ENCODE assay signal across 2 cellular contexts in the genomic region with DNA sequence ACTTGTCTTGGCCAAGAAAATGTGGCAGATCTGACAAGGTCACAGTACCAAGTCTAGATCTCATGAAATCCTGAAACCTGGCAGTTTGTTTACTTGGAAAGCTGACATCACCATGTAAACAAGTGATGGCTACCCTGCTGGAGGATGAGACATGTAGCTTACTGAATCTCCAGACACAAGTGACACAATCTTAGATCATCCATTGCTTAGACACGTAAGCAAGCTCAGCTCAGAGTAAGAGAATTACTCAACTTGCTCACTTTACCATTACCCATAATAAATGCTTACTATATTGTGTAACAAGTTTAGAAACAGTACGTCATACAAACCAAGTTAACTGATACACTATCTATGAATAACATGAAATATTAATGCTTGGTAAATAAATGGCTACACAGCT.
TF ChIP-seq lines count a peak whose summit lies in the region.

No MANE protein-coding gene starts in this region.

TF ChIP-seq in A549, 52 proteins besides CTCF, POLR2A, EP300 and RAD21 (continued from another document and continues in another):
- TF ChIP-seq, protein P1, sequence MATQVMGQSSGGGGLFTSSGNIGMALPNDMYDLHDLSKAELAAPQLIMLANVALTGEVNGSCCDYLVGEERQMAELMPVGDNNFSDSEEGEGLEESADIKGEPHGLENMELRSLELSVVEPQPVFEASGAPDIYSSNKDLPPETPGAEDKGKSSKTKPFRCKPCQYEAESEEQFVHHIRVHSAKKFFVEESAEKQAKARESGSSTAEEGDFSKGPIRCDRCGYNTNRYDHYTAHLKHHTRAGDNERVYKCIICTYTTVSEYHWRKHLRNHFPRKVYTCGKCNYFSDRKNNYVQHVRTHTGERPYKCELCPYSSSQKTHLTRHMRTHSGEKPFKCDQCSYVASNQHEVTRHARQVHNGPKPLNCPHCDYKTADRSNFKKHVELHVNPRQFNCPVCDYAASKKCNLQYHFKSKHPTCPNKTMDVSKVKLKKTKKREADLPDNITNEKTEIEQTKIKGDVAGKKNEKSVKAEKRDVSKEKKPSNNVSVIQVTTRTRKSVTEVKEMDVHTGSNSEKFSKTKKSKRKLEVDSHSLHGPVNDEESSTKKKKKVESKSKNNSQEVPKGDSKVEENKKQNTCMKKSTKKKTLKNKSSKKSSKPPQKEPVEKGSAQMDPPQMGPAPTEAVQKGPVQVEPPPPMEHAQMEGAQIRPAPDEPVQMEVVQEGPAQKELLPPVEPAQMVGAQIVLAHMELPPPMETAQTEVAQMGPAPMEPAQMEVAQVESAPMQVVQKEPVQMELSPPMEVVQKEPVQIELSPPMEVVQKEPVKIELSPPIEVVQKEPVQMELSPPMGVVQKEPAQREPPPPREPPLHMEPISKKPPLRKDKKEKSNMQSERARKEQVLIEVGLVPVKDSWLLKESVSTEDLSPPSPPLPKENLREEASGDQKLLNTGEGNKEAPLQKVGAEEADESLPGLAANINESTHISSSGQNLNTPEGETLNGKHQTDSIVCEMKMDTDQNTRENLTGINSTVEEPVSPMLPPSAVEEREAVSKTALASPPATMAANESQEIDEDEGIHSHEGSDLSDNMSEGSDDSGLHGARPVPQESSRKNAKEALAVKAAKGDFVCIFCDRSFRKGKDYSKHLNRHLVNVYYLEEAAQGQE (IDR thresholded peaks at IDR 0.05), result no peak
- TF ChIP-seq, protein P2, sequence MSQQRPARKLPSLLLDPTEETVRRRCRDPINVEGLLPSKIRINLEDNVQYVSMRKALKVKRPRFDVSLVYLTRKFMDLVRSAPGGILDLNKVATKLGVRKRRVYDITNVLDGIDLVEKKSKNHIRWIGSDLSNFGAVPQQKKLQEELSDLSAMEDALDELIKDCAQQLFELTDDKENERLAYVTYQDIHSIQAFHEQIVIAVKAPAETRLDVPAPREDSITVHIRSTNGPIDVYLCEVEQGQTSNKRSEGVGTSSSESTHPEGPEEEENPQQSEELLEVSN (IDR thresholded peaks at IDR 0.05; ENCODE audit: borderline replicate concordance, low read depth), result no peak
- TF ChIP-seq, protein P3, sequence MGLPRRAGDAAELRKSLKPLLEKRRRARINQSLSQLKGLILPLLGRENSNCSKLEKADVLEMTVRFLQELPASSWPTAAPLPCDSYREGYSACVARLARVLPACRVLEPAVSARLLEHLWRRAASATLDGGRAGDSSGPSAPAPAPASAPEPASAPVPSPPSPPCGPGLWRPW (IDR thresholded peaks at IDR 0.05), result peak; percentile 78
- TF ChIP-seq RFX5 (IDR thresholded peaks at IDR 0.05), result peak; percentile 69
- TF ChIP-seq TP53 (CRISPR knock-in tag; IDR thresholded peaks at IDR 0.05), result no peak
- TF ChIP-seq SMC3 (IDR thresholded peaks at IDR 0.05), result no peak; the same call in 2 of the 3 replicates
- TF ChIP-seq FOSB (CRISPR knock-in tag; IDR thresholded peaks at IDR 0.05), result no peak
- no peak for TF ChIP-seq TFCP2L1 (CRISPR knock-in tag; IDR thresholded peaks at IDR 0.05)
- TF ChIP-seq KDM1A (IDR thresholded peaks at IDR 0.05; ENCODE audit: low read depth), result no peak
- TF ChIP-seq, protein P4, sequence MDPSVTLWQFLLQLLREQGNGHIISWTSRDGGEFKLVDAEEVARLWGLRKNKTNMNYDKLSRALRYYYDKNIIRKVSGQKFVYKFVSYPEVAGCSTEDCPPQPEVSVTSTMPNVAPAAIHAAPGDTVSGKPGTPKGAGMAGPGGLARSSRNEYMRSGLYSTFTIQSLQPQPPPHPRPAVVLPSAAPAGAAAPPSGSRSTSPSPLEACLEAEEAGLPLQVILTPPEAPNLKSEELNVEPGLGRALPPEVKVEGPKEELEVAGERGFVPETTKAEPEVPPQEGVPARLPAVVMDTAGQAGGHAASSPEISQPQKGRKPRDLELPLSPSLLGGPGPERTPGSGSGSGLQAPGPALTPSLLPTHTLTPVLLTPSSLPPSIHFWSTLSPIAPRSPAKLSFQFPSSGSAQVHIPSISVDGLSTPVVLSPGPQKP (IDR thresholded peaks at IDR 0.05; ENCODE audit: low read depth, low read length), result no peak
- TF ChIP-seq NR3C1 (IDR thresholded peaks at IDR 0.05), result no peak
- TF ChIP-seq CEBPB (IDR thresholded peaks at IDR 0.05), result peak; percentile 91 to 93
- TF ChIP-seq CBX8 (IDR thresholded peaks at IDR 0.05), result no peak
- TF ChIP-seq JUN (IDR thresholded peaks at IDR 0.05), result peak; percentile 46 to 79; a peak in 3 of 5 replicates
- no peak for TF ChIP-seq ZNF302 (CRISPR knock-in tag; IDR thresholded peaks at IDR 0.05)
- no peak for TF ChIP-seq KDM5A (IDR thresholded peaks at IDR 0.05)
- TF ChIP-seq, protein P5, sequence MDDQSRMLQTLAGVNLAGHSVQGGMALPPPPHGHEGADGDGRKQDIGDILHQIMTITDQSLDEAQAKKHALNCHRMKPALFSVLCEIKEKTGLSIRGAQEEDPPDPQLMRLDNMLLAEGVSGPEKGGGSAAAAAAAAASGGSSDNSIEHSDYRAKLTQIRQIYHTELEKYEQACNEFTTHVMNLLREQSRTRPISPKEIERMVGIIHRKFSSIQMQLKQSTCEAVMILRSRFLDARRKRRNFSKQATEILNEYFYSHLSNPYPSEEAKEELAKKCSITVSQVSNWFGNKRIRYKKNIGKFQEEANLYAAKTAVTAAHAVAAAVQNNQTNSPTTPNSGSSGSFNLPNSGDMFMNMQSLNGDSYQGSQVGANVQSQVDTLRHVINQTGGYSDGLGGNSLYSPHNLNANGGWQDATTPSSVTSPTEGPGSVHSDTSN (IDR thresholded peaks at IDR 0.05), result no peak
- no peak for TF ChIP-seq HOXA7 (CRISPR knock-in tag; IDR thresholded peaks at IDR 0.05)
- TF ChIP-seq, protein P6, sequence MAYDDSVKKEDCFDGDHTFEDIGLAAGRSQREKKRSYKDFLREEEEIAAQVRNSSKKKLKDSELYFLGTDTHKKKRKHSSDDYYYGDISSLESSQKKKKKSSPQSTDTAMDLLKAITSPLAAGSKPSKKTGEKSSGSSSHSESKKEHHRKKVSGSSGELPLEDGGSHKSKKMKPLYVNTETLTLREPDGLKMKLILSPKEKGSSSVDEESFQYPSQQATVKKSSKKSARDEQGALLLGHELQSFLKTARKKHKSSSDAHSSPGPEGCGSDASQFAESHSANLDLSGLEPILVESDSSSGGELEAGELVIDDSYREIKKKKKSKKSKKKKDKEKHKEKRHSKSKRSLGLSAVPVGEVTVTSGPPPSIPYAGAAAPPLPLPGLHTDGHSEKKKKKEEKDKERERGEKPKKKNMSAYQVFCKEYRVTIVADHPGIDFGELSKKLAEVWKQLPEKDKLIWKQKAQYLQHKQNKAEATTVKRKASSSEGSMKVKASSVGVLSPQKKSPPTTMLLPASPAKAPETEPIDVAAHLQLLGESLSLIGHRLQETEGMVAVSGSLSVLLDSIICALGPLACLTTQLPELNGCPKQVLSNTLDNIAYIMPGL (CRISPR knock-in tag; IDR thresholded peaks at IDR 0.05; ENCODE audit: borderline replicate concordance), result no peak
- no peak for TF ChIP-seq CHD2 (IDR thresholded peaks at IDR 0.05; ENCODE audit: low read length, partially characterized antibody)
- no peak for TF ChIP-seq RNF2 (IDR thresholded peaks at IDR 0.05; ENCODE audit: borderline replicate concordance, low read depth)
- TF ChIP-seq HOXB5 (CRISPR knock-in tag; IDR thresholded peaks at IDR 0.05), result 0 out of 2 replicates have a peak, but pooled peaks have one; percentile 17
- no peak for TF ChIP-seq SREBF2 (IDR thresholded peaks at IDR 0.05)

TF ChIP-seq in HEK293, 187 proteins besides CTCF, POLR2A, EP300 and RAD21 (continued from another document and continues in another):
- TF ChIP-seq, protein P7, sequence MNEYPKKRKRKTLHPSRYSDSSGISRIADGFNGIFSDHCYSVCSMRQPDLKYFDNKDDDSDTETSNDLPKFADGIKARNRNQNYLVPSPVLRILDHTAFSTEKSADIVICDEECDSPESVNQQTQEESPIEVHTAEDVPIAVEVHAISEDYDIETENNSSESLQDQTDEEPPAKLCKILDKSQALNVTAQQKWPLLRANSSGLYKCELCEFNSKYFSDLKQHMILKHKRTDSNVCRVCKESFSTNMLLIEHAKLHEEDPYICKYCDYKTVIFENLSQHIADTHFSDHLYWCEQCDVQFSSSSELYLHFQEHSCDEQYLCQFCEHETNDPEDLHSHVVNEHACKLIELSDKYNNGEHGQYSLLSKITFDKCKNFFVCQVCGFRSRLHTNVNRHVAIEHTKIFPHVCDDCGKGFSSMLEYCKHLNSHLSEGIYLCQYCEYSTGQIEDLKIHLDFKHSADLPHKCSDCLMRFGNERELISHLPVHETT (tag by site-specific recombination; IDR thresholded peaks at IDR 0.05), result peak; percentile 83
- TF ChIP-seq ZNF777 (tag by site-specific recombination; IDR thresholded peaks at IDR 0.05; ENCODE audit: borderline replicate concordance) (no peak), HOXD13 (CRISPR knock-in tag; IDR thresholded peaks at IDR 0.05; ENCODE audit: borderline replicate concordance) (no peak), ZFP41 (tag by site-specific recombination; IDR thresholded peaks at IDR 0.05; ENCODE audit: borderline replicate concordance) (no peak), ZNF664 (tag by site-specific recombination; IDR thresholded peaks at IDR 0.05) (no peak), GFI1B (tag by site-specific recombination; IDR thresholded peaks at IDR 0.05) (no peak), ZNF140 (tag by site-specific recombination; IDR thresholded peaks at IDR 0.05) (no peak), ZNF433 (tag by site-specific recombination; IDR thresholded peaks at IDR 0.05; ENCODE audit: low read depth) (no peak), ZNF214 (tag by site-specific recombination; IDR thresholded peaks at IDR 0.05; ENCODE audit: borderline replicate concordance) (no peak), ZBTB20 (tag by site-specific recombination; IDR thresholded peaks at IDR 0.05) (no peak), ZNF16 (tag by site-specific recombination; IDR thresholded peaks at IDR 0.05; ENCODE audit: low read depth) (no peak), KLF7 (tag by site-specific recombination; IDR thresholded peaks at IDR 0.05; ENCODE audit: borderline replicate concordance) (no peak), ZNF112 (tag by site-specific recombination; IDR thresholded peaks at IDR 0.05) (no peak), ZNF529 (tag by site-specific recombination; IDR thresholded peaks at IDR 0.05; ENCODE audit: insufficient replicate concordance) (no peak), TRIM28 (IDR thresholded peaks at IDR 0.05; ENCODE audit: borderline replicate concordance, low read length) (no peak), ZNF138 (tag by site-specific recombination; IDR thresholded peaks at IDR 0.05; ENCODE audit: borderline replicate concordance) (no peak), ZNF394 (tag by site-specific recombination; IDR thresholded peaks at IDR 0.05; ENCODE audit: borderline replicate concordance) (no peak), SCRT2 (tag by site-specific recombination; IDR thresholded peaks at IDR 0.05) (peak; percentile 58), YY1 (tag by site-specific recombination; IDR thresholded peaks at IDR 0.05) (no peak), ZNF114 (tag by site-specific recombination; IDR thresholded peaks at IDR 0.05) (no peak), HOXC10 (CRISPR knock-in tag; IDR thresholded peaks at IDR 0.05) (no peak)
- TF ChIP-seq, protein P8, sequence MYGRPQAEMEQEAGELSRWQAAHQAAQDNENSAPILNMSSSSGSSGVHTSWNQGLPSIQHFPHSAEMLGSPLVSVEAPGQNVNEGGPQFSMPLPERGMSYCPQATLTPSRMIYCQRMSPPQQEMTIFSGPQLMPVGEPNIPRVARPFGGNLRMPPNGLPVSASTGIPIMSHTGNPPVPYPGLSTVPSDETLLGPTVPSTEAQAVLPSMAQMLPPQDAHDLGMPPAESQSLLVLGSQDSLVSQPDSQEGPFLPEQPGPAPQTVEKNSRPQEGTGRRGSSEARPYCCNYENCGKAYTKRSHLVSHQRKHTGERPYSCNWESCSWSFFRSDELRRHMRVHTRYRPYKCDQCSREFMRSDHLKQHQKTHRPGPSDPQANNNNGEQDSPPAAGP (tag by site-specific recombination; IDR thresholded peaks at IDR 0.05), result no peak
- TF ChIP-seq, protein P9, sequence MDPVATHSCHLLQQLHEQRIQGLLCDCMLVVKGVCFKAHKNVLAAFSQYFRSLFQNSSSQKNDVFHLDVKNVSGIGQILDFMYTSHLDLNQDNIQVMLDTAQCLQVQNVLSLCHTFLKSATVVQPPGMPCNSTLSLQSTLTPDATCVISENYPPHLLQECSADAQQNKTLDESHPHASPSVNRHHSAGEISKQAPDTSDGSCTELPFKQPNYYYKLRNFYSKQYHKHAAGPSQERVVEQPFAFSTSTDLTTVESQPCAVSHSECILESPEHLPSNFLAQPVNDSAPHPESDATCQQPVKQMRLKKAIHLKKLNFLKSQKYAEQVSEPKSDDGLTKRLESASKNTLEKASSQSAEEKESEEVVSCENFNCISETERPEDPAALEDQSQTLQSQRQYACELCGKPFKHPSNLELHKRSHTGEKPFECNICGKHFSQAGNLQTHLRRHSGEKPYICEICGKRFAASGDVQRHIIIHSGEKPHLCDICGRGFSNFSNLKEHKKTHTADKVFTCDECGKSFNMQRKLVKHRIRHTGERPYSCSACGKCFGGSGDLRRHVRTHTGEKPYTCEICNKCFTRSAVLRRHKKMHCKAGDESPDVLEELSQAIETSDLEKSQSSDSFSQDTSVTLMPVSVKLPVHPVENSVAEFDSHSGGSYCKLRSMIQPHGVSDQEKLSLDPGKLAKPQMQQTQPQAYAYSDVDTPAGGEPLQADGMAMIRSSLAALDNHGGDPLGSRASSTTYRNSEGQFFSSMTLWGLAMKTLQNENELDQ (tag by site-specific recombination; IDR thresholded peaks at IDR 0.05; ENCODE audit: low read depth), result no peak
- TF ChIP-seq, protein P10, sequence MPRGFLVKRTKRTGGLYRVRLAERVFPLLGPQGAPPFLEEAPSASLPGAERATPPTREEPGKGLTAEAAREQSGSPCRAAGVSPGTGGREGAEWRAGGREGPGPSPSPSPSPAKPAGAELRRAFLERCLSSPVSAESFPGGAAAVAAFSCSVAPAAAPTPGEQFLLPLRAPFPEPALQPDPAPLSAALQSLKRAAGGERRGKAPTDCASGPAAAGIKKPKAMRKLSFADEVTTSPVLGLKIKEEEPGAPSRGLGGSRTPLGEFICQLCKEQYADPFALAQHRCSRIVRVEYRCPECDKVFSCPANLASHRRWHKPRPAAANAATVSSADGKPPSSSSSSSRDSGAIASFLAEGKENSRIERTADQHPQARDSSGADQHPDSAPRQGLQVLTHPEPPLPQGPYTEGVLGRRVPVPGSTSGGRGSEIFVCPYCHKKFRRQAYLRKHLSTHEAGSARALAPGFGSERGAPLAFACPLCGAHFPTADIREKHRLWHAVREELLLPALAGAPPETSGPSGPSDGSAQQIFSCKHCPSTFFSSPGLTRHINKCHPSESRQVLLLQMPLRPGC (tag by site-specific recombination; IDR thresholded peaks at IDR 0.05), result 0 out of 2 replicates have a peak, but pooled peaks have one; percentile 30
- TF ChIP-seq, protein P11, sequence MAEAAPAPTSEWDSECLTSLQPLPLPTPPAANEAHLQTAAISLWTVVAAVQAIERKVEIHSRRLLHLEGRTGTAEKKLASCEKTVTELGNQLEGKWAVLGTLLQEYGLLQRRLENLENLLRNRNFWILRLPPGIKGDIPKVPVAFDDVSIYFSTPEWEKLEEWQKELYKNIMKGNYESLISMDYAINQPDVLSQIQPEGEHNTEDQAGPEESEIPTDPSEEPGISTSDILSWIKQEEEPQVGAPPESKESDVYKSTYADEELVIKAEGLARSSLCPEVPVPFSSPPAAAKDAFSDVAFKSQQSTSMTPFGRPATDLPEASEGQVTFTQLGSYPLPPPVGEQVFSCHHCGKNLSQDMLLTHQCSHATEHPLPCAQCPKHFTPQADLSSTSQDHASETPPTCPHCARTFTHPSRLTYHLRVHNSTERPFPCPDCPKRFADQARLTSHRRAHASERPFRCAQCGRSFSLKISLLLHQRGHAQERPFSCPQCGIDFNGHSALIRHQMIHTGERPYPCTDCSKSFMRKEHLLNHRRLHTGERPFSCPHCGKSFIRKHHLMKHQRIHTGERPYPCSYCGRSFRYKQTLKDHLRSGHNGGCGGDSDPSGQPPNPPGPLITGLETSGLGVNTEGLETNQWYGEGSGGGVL (tag by site-specific recombination; IDR thresholded peaks at IDR 0.05), result peak; percentile 56
